Comparison of ENCODE assay signal across 17 cellular contexts in genomic region chr20:839015-839414, GRCh38. TPM values are rescaled to one million over a fixed set of nuclear protein-coding genes. Genes with fewer than 3 reads are reported as not detected.
DNase-seq lines count a peak whose midpoint lies in the region; ATAC-seq and TF ChIP-seq lines count a peak whose summit lies in the region.
"Had no signal": no experiment of that assay in that cellular context is flagged by ENCODE, and none has a peak within 500 bp of the region (broad histone marks: within the 10 kb centered on the region; RNA-seq: fewer than 3 reads in every experiment).

No MANE protein-coding gene starts in this region.

- 0 out of 2 replicates have a peak, but pooled peaks cover 8% of the 10 kb centered on the region for H3F3A ChIP-seq in GM23338 (replicated peaks; ENCODE audit: low read depth)

- no peaks in the 10 kb centered on the region for H3K9me3 Mint-ChIP-seq in CD4-positive, CD25-positive, alpha-beta regulatory T cell
- peaks cover 4% of the 10 kb centered on the region; the same call in 2 of the 3 replicates for H3K9me3 Mint-ChIP-seq in GM23338
- H3K9me3 Mint-ChIP-seq in CD8-positive, alpha-beta T cell: no peaks in the 10 kb centered on the region
- peaks cover 5% of the 10 kb centered on the region in 2 donors for H3K9me3 Mint-ChIP-seq in stimulated activated naive B cell treated with anti-CD40 and anti-IgM and Interleukin-4, amounts not matched to agents 10 μg/mL and 1 μg/mL and 100 μg/mL, for 72 hours
- H3K9me3 Mint-ChIP-seq: CD4-positive, alpha-beta memory T cell had no signal

- no peak overlapping the region for H4K8ac ChIP-seq in trophoblast cell (ENCODE audit: low read depth, low read length)

- H2BK12ac ChIP-seq in trophoblast cell (ENCODE audit: low read length): no peak overlapping the region

- no peak overlapping the region for H3K14ac ChIP-seq in trophoblast cell (ENCODE audit: low read length)

- H3K27me3 Mint-ChIP-seq in CD4-positive, CD25-positive, alpha-beta regulatory T cell: no peaks in the 10 kb centered on the region
- H3K27me3 Mint-ChIP-seq in GM23338 (ENCODE audit: insufficient read depth, low read depth, poor library complexity): peaks cover 30% of the 10 kb centered on the region
- H3K27me3 Mint-ChIP-seq in CD8-positive, alpha-beta T cell (ENCODE audit: low read depth): no peaks in the 10 kb centered on the region
- peaks cover 4 to 5% of the 10 kb centered on the region in 2 donors for H3K27me3 Mint-ChIP-seq in stimulated activated naive B cell treated with anti-CD40 and anti-IgM and Interleukin-4, amounts not matched to agents 10 μg/mL and 1 μg/mL and 100 μg/mL, for 72 hours
- H3K27me3 Mint-ChIP-seq: CD4-positive, alpha-beta memory T cell had no signal

- H3K4me3 Mint-ChIP-seq in CD4-positive, CD25-positive, alpha-beta regulatory T cell: peak overlapping the region in 1 of 4 donors; percentile 48
- no peak overlapping the region for H3K4me3 Mint-ChIP-seq in GM23338
- H3K4me3 Mint-ChIP-seq in CD8-positive, alpha-beta T cell: no peak overlapping the region
- no peak overlapping the region for H3K4me3 Mint-ChIP-seq in stimulated activated naive B cell treated with anti-CD40 and anti-IgM and Interleukin-4, amounts not matched to agents 10 μg/mL and 1 μg/mL and 100 μg/mL, for 72 hours
- H3K4me3 Mint-ChIP-seq: B cell had no signal

- H4K20me1 ChIP-seq in GM23338 (replicated peaks; ENCODE audit: insufficient read depth): no peaks in the 10 kb centered on the region

- no peaks in the 10 kb centered on the region for H3K9me3 ChIP-seq in CD4-positive, CD25-positive, alpha-beta regulatory T cell (ENCODE audit: control insufficient read depth in 2 of 2, low read length in 2 of 2)
- H3K9me3 ChIP-seq in SJCRH30 (replicated peaks) (no peaks in the 10 kb centered on the region), trophoblast cell (ENCODE audit: insufficient read depth, low read depth, low read length) (no peaks in the 10 kb centered on the region)
- no peaks in the 10 kb centered on the region for H3K9me3 ChIP-seq in CD8-positive, alpha-beta T cell (ENCODE audit: low read length)
- H3K9me3 ChIP-seq: BLaER1, Caco-2, HAP-1 had no signal

- WGBS in trophoblast cell (ENCODE audit: extremely low coverage, insufficient coverage, insufficient read length): no CpG with 5 or more reads among the region's 5 CpGs

- H3K23ac ChIP-seq in trophoblast cell (ENCODE audit: low read length): no peak overlapping the region

- no peak overlapping the region for H3K4me3 ChIP-seq in CD4-positive, CD25-positive, alpha-beta regulatory T cell (ENCODE audit: low read depth, low read length)
- no peak overlapping the region for H3K4me3 ChIP-seq in GM23338
- H3K4me3 ChIP-seq in SJCRH30: no peak overlapping the region
- no peak overlapping the region for H3K4me3 ChIP-seq in trophoblast cell (ENCODE audit: low read depth, low read length)
- no peak overlapping the region for H3K4me3 ChIP-seq in CD8-positive, alpha-beta T cell (ENCODE audit: low read depth, low read length)
- H3K4me3 ChIP-seq: BLaER1, GM23248, HAP-1 had no signal

- POLR2A ChIA-PET in CD8-positive, alpha-beta T cell (lab: Charles Lee): no interaction called here

- H3K4me1 ChIP-seq in CD4-positive, CD25-positive, alpha-beta regulatory T cell (ENCODE audit: control insufficient read depth, insufficient read depth, low read length, poor library complexity, severe bottlenecking): peaks cover 73% of the 10 kb centered on the region
- H3K4me1 ChIP-seq in GM23338 (ENCODE audit: insufficient read depth): peaks cover 20% of the 10 kb centered on the region; the same call in 1 of the 2 replicates
- peaks cover 29% of the 10 kb centered on the region for H3K4me1 ChIP-seq in SJCRH30
- peaks cover 20 to 27% of the 10 kb centered on the region in 2 experiments for H3K4me1 ChIP-seq in trophoblast cell (ENCODE audit: control insufficient read depth in 1 of 2, insufficient read depth in 2 of 2, low read length in 2 of 2)
- peaks cover 41% of the 10 kb centered on the region for H3K4me1 ChIP-seq in CD8-positive, alpha-beta T cell (ENCODE audit: insufficient read depth, low read length)

- no peak overlapping the region for H3K18ac ChIP-seq in trophoblast cell (ENCODE audit: low read length)

- H4K91ac ChIP-seq in trophoblast cell (ENCODE audit: low read depth, low read length): no peak overlapping the region

- no peak for DNase-seq in CD4-positive, CD25-positive, alpha-beta regulatory T cell
- DNase-seq in GM23338 (ENCODE audit: low spot score) (peak; percentile 0), SJCRH30 (no peak), posterior vena cava (ENCODE audit: low spot score) (peak; percentile 4), trophoblast cell (no peak), OCI-M2 (lab: John Stamatoyannopoulos, UW; ENCODE audit: unreplicated experiment) (no peak)
- no peak for DNase-seq in CD8-positive, alpha-beta T cell
- DNase-seq in stimulated activated naive B cell treated with anti-CD40 and anti-IgM and Interleukin-4, amounts not matched to agents 10 μg/mL and 1 μg/mL and 100 μg/mL, for 72 hours: no peak
- DNase-seq: Caco-2; CD4-positive, alpha-beta memory T cell; DMS153; DND-41; GM23248 had no signal

- H3K4me2 ChIP-seq in GM23338: no peak overlapping the region
- H3K4me2 ChIP-seq in trophoblast cell (ENCODE audit: low read length): no peak overlapping the region
- H3K4me2 ChIP-seq: BLaER1 had no signal

- intact Hi-C loops in posterior vena cava (cut with DNase I): loop anchor here in 1 of 2 donors (1.0 kb wide), 1 partner anchor 47 kb away; no protein-coding TSS in a partner anchor
- intact Hi-C loops in CD8-positive, alpha-beta T cell (cut with DNase I, micrococcal nuclease): loop anchor here (10.0 kb wide), 3 partner anchors 486 to 816 kb away; partner anchors contain the start of genes NSFL1C (in 1 of the 2), SDCBP2 (in 1 of the 2) and SIRPG (in 1 of the 2)

- CTCF ChIA-PET in CD8-positive, alpha-beta T cell (lab: Charles Lee): interaction anchor here (0.9 to 2.6 kb wide), 2 partner anchors 23 to 117 kb away, joined by 3 to 9 read pairs; no protein-coding TSS in a partner anchor

- peaks cover 8% of the 10 kb centered on the region for H3K36me3 Mint-ChIP-seq in CD4-positive, CD25-positive, alpha-beta regulatory T cell
- H3K36me3 Mint-ChIP-seq in GM23338 (ENCODE audit: low read depth): no peaks in the 10 kb centered on the region
- no peaks in the 10 kb centered on the region for H3K36me3 Mint-ChIP-seq in CD8-positive, alpha-beta T cell
- peaks cover 4 to 14% of the 10 kb centered on the region in 2 donors for H3K36me3 Mint-ChIP-seq in stimulated activated naive B cell treated with anti-CD40 and anti-IgM and Interleukin-4, amounts not matched to agents 10 μg/mL and 1 μg/mL and 100 μg/mL, for 72 hours

- H2AFZ ChIP-seq in GM23338: no peak overlapping the region
- no peak overlapping the region for H2AFZ ChIP-seq in trophoblast cell (ENCODE audit: insufficient read depth, low read length, poor library complexity)
- H2AFZ ChIP-seq: GM23248 had no signal

- peaks cover 14% of the 10 kb centered on the region for H3K79me1 ChIP-seq in trophoblast cell (ENCODE audit: low read length)

- no peak overlapping the region for H3K4ac ChIP-seq in trophoblast cell (ENCODE audit: low read depth, low read length)

- no peak overlapping the region for H2BK120ac ChIP-seq in trophoblast cell (ENCODE audit: insufficient read depth, low read length, poor library complexity)

- H3K79me2 ChIP-seq in GM23338 (replicated peaks; ENCODE audit: insufficient read depth) (no peaks in the 10 kb centered on the region), trophoblast cell (ENCODE audit: control insufficient read depth, insufficient read depth, low read length, poor library complexity) (peaks cover 16% of the 10 kb centered on the region)

- H2BK5ac ChIP-seq in trophoblast cell (ENCODE audit: low read depth, low read length, poor library complexity): no peak overlapping the region

- no peaks in the 10 kb centered on the region for H3K27me3 ChIP-seq in CD4-positive, CD25-positive, alpha-beta regulatory T cell (ENCODE audit: control insufficient read depth, insufficient read depth, low read length)
- H3K27me3 ChIP-seq in GM23338 (ENCODE audit: insufficient read depth) (peaks cover 50% of the 10 kb centered on the region), SJCRH30 (no peaks in the 10 kb centered on the region), trophoblast cell (ENCODE audit: insufficient read depth, low read length) (no peaks in the 10 kb centered on the region)
- no peaks in the 10 kb centered on the region for H3K27me3 ChIP-seq in CD8-positive, alpha-beta T cell (ENCODE audit: insufficient read depth, low read length)
- H3K27me3 ChIP-seq: BLaER1 had no signal

- H3K27ac Mint-ChIP-seq in CD4-positive, CD25-positive, alpha-beta regulatory T cell: peak overlapping the region; percentile 48 to 77 (median 74)
- H3K27ac Mint-ChIP-seq in GM23338: no peak overlapping the region
- no peak overlapping the region for H3K27ac Mint-ChIP-seq in CD8-positive, alpha-beta T cell
- no peak overlapping the region for H3K27ac Mint-ChIP-seq in stimulated activated naive B cell treated with anti-CD40 and anti-IgM and Interleukin-4, amounts not matched to agents 10 μg/mL and 1 μg/mL and 100 μg/mL, for 72 hours
- H3K27ac Mint-ChIP-seq: B cell had no signal

- H3K27ac ChIP-seq in CD4-positive, CD25-positive, alpha-beta regulatory T cell (ENCODE audit: insufficient read depth, low read length, poor library complexity, severe bottlenecking): no peak overlapping the region
- H3K27ac ChIP-seq in GM23338 (ENCODE audit: low read depth) (no peak overlapping the region), SJCRH30 (0 out of 2 replicates have a peak overlapping the region, but pooled peaks have one; percentile 2), trophoblast cell (ENCODE audit: low read depth, low read length) (no peak overlapping the region)
- no peak overlapping the region for H3K27ac ChIP-seq in CD8-positive, alpha-beta T cell (ENCODE audit: low read depth, low read length)
- H3K27ac ChIP-seq: BLaER1, C4-2B, GM23248 had no signal

- TF ChIP-seq CTCF in GM23338 (conservative IDR thresholded peaks at IDR 0.05; ENCODE audit: low read depth in 2 of 2): no peak
- TF ChIP-seq CTCF in CD8-positive, alpha-beta T cell (IDR thresholded peaks at IDR 0.05): no peak

- H3K4me1 Mint-ChIP-seq in CD4-positive, CD25-positive, alpha-beta regulatory T cell: peaks cover 6 to 78% (median 47%) of the 10 kb centered on the region in 4 donors
- H3K4me1 Mint-ChIP-seq in GM23338: peaks cover 14% of the 10 kb centered on the region
- H3K4me1 Mint-ChIP-seq in CD8-positive, alpha-beta T cell (ENCODE audit: low read depth): peaks cover 56% of the 10 kb centered on the region
- peaks cover 31 to 48% of the 10 kb centered on the region in 2 donors for H3K4me1 Mint-ChIP-seq in stimulated activated naive B cell treated with anti-CD40 and anti-IgM and Interleukin-4, amounts not matched to agents 10 μg/mL and 1 μg/mL and 100 μg/mL, for 72 hours

- H2AK5ac ChIP-seq in trophoblast cell (ENCODE audit: low read length): no peak overlapping the region

- no peak for ATAC-seq in CD4-positive, CD25-positive, alpha-beta regulatory T cell (ENCODE audit: low read depth in 2 of 2)
- no peak for ATAC-seq in GM23338
- ATAC-seq in CD8-positive, alpha-beta T cell: no peak
- no peak for ATAC-seq in stimulated activated naive B cell treated with anti-CD40 and anti-IgM and Interleukin-4, amounts not matched to agents 10 μg/mL and 1 μg/mL and 100 μg/mL, for 72 hours (replicated peaks)

- H3K36me3 ChIP-seq in CD4-positive, CD25-positive, alpha-beta regulatory T cell (ENCODE audit: control insufficient read depth, insufficient read depth, low read length): peaks cover 7% of the 10 kb centered on the region
- no peaks in the 10 kb centered on the region for H3K36me3 ChIP-seq in GM23338 (ENCODE audit: insufficient read depth)
- H3K36me3 ChIP-seq in SJCRH30: peaks cover 5% of the 10 kb centered on the region; the same call in 1 of the 2 replicates
- H3K36me3 ChIP-seq in trophoblast cell (ENCODE audit: control insufficient read depth in 1 of 2, insufficient read depth in 2 of 2, low read length in 2 of 2): no peaks in the 10 kb centered on the region
- no peaks in the 10 kb centered on the region for H3K36me3 ChIP-seq in CD8-positive, alpha-beta T cell (ENCODE audit: insufficient read depth, low read length)
- H3K36me3 ChIP-seq: BLaER1, HAP-1 had no signal

- H4K12ac ChIP-seq in trophoblast cell (ENCODE audit: low read depth, low read length): no peak overlapping the region

- no peak overlapping the region for H3K9ac ChIP-seq in trophoblast cell (ENCODE audit: low read length)
- H3K9ac ChIP-seq: BLaER1, GM23248 had no signal

- H3K9me2 ChIP-seq in GM23338 (ENCODE audit: insufficient read depth): no peaks in the 10 kb centered on the region

RNA-seq across cellular contexts. Expression of gene FAM110A, which starts 5.5 kb away (rescaled TPM):
- 27.5 TPM for total RNA-seq in CD4-positive, CD25-positive, alpha-beta regulatory T cell
- 10 to 100 TPM; 24.6 to 36.5 (median 31.7) TPM for polyA plus RNA-seq in CD4-positive, CD25-positive, alpha-beta regulatory T cell
- total RNA-seq in GM23338 (2014; rRNA removed; shearing (Covaris generic)): 13.7 and 15.0 TPM in 2 replicates
- 9.9 and 10.7 TPM in 2 replicates for polyA plus RNA-seq in GM23338 (2016; fragmentation: Nextera tagmentation; extraction: Ambion mirVana)
- total RNA-seq in SJCRH30 (2014; rRNA removed; shearing (Covaris generic)): 44.6 and 45.1 TPM in 2 replicates
- 1 to 10 TPM; 2.7 to 4.0 TPM for total RNA-seq in posterior vena cava
- polyA plus RNA-seq in trophoblast cell (2013): 55.7 and 66.2 TPM in 2 replicates
- 1 to 10 TPM; 6.7 to 7.7 TPM for total RNA-seq in CD8-positive, alpha-beta T cell

Comparison
In these comparisons a context has a peak if more than half of its experiments do, and no peak if none do; other contexts are left out.
1. DNase-seq: peak in GM23338 (single experiment) and posterior vena cava (single experiment); none in CD4-positive, CD25-positive, alpha-beta regulatory T cell (0 of 3), SJCRH30 (0 of 2), trophoblast cell (0 of 2), OCI-M2 (single experiment), CD8-positive, alpha-beta T cell (0 of 7) and stimulated activated naive B cell treated with anti-CD40 and anti-IgM and Interleukin-4, amounts not matched to agents 10 μg/mL and 1 μg/mL and 100 μg/mL, for 72 hours (single experiment).
2. H3K27ac Mint-ChIP-seq: peak in CD4-positive, CD25-positive, alpha-beta regulatory T cell (3 of 3); none in GM23338 (single experiment), CD8-positive, alpha-beta T cell (single experiment) and stimulated activated naive B cell treated with anti-CD40 and anti-IgM and Interleukin-4, amounts not matched to agents 10 μg/mL and 1 μg/mL and 100 μg/mL, for 72 hours (single experiment).